10 cellular contexts compared by ENCODE assay signal in the genomic region with DNA sequence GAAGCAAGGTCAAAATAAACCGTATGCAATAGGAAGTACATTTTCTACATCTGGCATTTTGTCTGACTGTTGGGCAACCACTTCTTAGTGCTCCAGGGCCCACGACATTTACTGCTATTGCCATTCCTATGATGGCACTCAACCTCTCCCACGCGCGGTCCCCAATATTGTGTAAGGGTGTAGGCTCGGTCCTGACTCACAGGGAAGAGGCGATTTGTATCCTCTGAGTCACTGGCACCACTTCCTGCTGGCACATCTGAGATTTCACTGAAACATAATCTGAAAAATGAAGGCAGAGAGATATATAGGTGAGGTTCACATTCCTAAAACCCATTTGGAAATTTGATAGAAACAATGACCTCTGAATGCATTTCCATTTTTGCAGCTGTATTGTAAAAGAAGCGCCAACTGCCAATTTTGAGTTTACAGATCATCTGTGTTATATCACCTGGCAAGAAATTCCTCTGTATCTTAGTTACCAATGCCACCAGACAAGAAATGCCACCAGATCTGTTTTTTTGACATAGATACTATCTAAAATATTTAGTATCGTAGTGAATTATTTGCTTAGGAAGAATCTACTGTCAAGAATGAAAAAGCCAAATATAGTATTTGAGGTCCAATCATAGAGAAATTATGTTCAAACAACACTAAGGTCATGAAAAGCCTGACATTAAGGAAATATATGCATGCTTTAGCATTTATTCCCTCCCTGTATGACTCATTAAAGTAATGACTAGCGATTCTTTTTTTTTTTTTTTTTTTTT. TPM values are rescaled to one million over a fixed set of nuclear protein-coding genes. Genes with fewer than 3 reads are reported as not detected.
DNase-seq lines count a peak whose midpoint lies in the region; ATAC-seq and TF ChIP-seq lines count a peak whose summit lies in the region.
"Had no signal": no experiment of that assay in that cellular context is flagged by ENCODE, and none has a peak within 500 bp of the region (broad histone marks: within the 10 kb centered on the region; RNA-seq: fewer than 3 reads in every experiment).

No MANE protein-coding gene starts in this region.

- DNase-seq in A172 (ENCODE audit: low spot score), result peak; percentile 89
- DNase-seq in ELR (ENCODE audit: low read depth), result peak; percentile 98
- DNase-seq in foreskin keratinocyte, result peak; percentile 96 to 99
- no peak for DNase-seq in nucleus accumbens (lab: John Stamatoyannopoulos, UW)
- DNase-seq in DMS153 treated with DMSO at 0.1 percent for 48 hours (lab: John Stamatoyannopoulos, UW; ENCODE audit: unreplicated experiment), result no peak
- no peak for DNase-seq in middle frontal gyrus (ENCODE audit: extremely low spot score, low spot score)
- DNase-seq: hippocampal formation, NCI-H510A had no signal

- TF ChIP-seq CTCF in foreskin keratinocyte (conservative IDR thresholded peaks at IDR 0.05), result no peak

- H3K4me1 ChIP-seq in foreskin keratinocyte, result peaks cover 51% of the 10 kb centered on the region

- H3K27ac ChIP-seq in foreskin keratinocyte, result peak overlapping the region; percentile 87

- H3K27me3 ChIP-seq in foreskin keratinocyte, result no peaks in the 10 kb centered on the region

- ATAC-seq in SK-N-SH treated with all-trans-retinoic acid at 6 μM for 48 hours, result peak; percentile 27; the same call in 2 of the 3 replicates
- peak; percentile 95 for ATAC-seq in foreskin keratinocyte
- ATAC-seq in GM19455 (IDR thresholded peaks at IDR 0.05; ENCODE audit: unreplicated experiment), result no peak

TF ChIP-seq in SK-N-SH treated with all-trans-retinoic acid at 6 μM for 48 hours, 23 proteins besides CTCF, POLR2A, EP300 and RAD21:
- TF ChIP-seq, protein P1, sequence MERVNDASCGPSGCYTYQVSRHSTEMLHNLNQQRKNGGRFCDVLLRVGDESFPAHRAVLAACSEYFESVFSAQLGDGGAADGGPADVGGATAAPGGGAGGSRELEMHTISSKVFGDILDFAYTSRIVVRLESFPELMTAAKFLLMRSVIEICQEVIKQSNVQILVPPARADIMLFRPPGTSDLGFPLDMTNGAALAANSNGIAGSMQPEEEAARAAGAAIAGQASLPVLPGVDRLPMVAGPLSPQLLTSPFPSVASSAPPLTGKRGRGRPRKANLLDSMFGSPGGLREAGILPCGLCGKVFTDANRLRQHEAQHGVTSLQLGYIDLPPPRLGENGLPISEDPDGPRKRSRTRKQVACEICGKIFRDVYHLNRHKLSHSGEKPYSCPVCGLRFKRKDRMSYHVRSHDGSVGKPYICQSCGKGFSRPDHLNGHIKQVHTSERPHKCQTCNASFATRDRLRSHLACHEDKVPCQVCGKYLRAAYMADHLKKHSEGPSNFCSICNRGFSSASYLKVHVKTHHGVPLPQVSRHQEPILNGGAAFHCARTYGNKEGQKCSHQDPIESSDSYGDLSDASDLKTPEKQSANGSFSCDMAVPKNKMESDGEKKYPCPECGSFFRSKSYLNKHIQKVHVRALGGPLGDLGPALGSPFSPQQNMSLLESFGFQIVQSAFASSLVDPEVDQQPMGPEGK (CRISPR knock-in tag; IDR thresholded peaks at IDR 0.05; ENCODE audit: borderline replicate concordance), result no peak
- TF ChIP-seq ZC3H10 (CRISPR knock-in tag; IDR thresholded peaks at IDR 0.05), result no peak
- no peak for TF ChIP-seq CREB5 (CRISPR knock-in tag; IDR thresholded peaks at IDR 0.05; ENCODE audit: low read depth)
- no peak for TF ChIP-seq ESRRG (CRISPR knock-in tag; IDR thresholded peaks at IDR 0.05)
- TF ChIP-seq, protein P2, sequence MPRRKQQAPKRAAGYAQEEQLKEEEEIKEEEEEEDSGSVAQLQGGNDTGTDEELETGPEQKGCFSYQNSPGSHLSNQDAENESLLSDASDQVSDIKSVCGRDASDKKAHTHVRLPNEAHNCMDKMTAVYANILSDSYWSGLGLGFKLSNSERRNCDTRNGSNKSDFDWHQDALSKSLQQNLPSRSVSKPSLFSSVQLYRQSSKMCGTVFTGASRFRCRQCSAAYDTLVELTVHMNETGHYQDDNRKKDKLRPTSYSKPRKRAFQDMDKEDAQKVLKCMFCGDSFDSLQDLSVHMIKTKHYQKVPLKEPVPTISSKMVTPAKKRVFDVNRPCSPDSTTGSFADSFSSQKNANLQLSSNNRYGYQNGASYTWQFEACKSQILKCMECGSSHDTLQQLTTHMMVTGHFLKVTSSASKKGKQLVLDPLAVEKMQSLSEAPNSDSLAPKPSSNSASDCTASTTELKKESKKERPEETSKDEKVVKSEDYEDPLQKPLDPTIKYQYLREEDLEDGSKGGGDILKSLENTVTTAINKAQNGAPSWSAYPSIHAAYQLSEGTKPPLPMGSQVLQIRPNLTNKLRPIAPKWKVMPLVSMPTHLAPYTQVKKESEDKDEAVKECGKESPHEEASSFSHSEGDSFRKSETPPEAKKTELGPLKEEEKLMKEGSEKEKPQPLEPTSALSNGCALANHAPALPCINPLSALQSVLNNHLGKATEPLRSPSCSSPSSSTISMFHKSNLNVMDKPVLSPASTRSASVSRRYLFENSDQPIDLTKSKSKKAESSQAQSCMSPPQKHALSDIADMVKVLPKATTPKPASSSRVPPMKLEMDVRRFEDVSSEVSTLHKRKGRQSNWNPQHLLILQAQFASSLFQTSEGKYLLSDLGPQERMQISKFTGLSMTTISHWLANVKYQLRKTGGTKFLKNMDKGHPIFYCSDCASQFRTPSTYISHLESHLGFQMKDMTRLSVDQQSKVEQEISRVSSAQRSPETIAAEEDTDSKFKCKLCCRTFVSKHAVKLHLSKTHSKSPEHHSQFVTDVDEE (CRISPR knock-in tag; IDR thresholded peaks at IDR 0.05), result no peak
- no peak for TF ChIP-seq SNAI2 (CRISPR knock-in tag; IDR thresholded peaks at IDR 0.05)
- TF ChIP-seq ZFP3 (CRISPR knock-in tag; IDR thresholded peaks at IDR 0.05), result no peak
- TF ChIP-seq RARB (CRISPR knock-in tag; IDR thresholded peaks at IDR 0.05), result no peak
TF ChIP-seq in SK-N-SH treated with all-trans-retinoic acid at 6 μM for 48 hours: peak in this region for 0.

RNA-seq across cellular contexts. Expression of gene EREG, which starts 9.8 kb away (rescaled TPM):
- 0.02 TPM in 1 of 2 replicates, not detected in the other for total RNA-seq in A172 (2014; rRNA removed; shearing (Covaris generic))
- 23.7 and 29.1 TPM in 2 replicates for total RNA-seq in foreskin keratinocyte
- polyA plus RNA-seq in foreskin keratinocyte, result 6.2 and 6.3 TPM in 2 replicates

Comparison
In these comparisons a context has a peak if more than half of its experiments do, and no peak if none do; other contexts are left out.
1. DNase-seq: peak in A172 (single experiment), ELR (single experiment) and foreskin keratinocyte (2 of 2); none in nucleus accumbens (0 of 56), DMS153 treated with DMSO at 0.1 percent for 48 hours (single experiment) and middle frontal gyrus (single experiment).
2. RNA of gene EREG, which starts 9.8 kb away (total RNA-seq): 23.7 to 29.1 TPM in foreskin keratinocyte; 0.02 TPM in A172; every median in the first group is over 10 times any median in the second.